In the genomic region with DNA sequence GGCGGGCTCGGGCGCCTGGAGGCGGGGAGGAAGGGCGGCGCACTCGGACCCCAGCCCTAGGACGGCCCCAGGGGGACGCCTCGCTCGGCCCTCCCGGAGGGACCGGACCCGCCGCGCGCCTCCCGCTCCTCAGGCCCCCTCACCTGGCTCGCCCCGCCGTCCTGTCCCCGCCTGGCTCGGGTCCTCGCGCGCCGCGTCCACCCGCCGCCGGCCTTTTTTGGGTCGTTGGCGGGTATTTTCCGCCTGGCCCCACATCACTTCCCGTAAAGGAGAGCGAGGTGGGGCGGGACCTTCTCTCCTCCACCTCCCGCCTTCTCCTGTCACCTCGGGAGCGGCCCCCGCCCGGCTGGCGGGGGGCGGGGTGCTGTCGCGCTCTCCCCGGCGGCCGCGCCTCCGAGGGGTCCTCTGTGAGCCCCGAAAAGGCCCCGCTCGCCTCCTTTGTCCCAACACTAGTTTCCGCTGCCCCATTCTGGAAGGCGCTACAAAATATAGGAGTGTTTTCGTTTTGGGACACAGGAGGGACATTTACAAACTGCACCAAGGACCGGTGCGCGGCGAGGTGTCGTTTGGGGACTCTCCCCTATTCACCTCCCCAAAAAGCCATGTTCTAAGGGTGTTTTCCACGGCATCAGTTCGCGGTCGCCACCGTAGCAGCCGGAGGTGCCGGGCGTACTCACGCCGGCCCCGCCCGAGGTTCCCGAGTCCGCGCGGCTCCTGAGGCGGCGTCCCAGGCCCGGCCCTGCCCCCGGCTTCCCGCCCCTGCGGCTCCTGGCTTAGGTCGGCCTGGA, we compare ENCODE assay signal across 8 cellular contexts. TPM values are rescaled to one million over a fixed set of nuclear protein-coding genes. Genes with fewer than 3 reads are reported as not detected.
A peak's percentile ranks its signal among the peaks of the same experiment; 100 is the strongest.
DNase-seq lines count a peak whose midpoint lies in the region; ATAC-seq and TF ChIP-seq lines count a peak whose summit lies in the region.

A gene (minus strand): TSS at position 241 of the 788 bp plus-strand sequence. CDS start 54,879 bp downstream, outside the sequence.

- peak within 1 kb of the TSS; percentile 92 for H3K23ac ChIP-seq in IMR-90 (ENCODE audit: low read depth, low read length)

- H3K4ac ChIP-seq in IMR-90 (ENCODE audit: low read depth, low read length), result peak within 1 kb of the TSS; percentile 91

- H2AK9ac ChIP-seq in IMR-90 (replicated peaks; ENCODE audit: low read depth, low read length, poor library complexity), result peak within 1 kb of the TSS; percentile 99

- ATAC-seq in GM21528 (IDR thresholded peaks at IDR 0.05; ENCODE audit: low FRiP score, unreplicated experiment) (peak; percentile 77), IMR-90 (ENCODE audit: low read depth) (peak; percentile 89), gastrocnemius medialis (peak; percentile 77 to 80)

- H3K14ac ChIP-seq in IMR-90 (replicated peaks; ENCODE audit: low read depth, low read length), result peak within 1 kb of the TSS; percentile 94

- in situ Hi-C loops in IMR-90 (cut with MboI; ENCODE audit: low sequenced_read_pairs), result loop anchor here (10.0 kb wide), 1 partner anchor 145 kb away; no protein-coding TSS in a partner anchor
- in situ Hi-C loops in gastrocnemius medialis (cut with MboI; ENCODE audit: low sequenced_read_pairs in 4 of 4), result loop anchor here (5.0 kb wide), 1 partner anchor 72 kb away; no protein-coding TSS in a partner anchor

- CTCF ChIA-PET in IMR-90 (lab: Yijun Ruan, JAX), result no interaction called here

- H3K9me3 ChIP-seq in IMR-90 (ENCODE audit: control insufficient read depth, insufficient read depth, low read length) (no peaks in the 10 kb centered on the region), gastrocnemius medialis (no peaks in the 10 kb centered on the region)

- BruUV-seq in IMR-90 (replicated peaks; lab: Mats Ljungman, UMichigan), result no TSS peak

- TF ChIP-seq POLR2A in IMR-90 (IDR thresholded peaks at IDR 0.05; ENCODE audit: low read depth, low read length), result peak; percentile 32; the same call in 1 of the 2 replicates
- TF ChIP-seq POLR2A in gastrocnemius medialis (IDR thresholded peaks at IDR 0.05), result peak; percentile 19 to 20

- peak within 1 kb of the TSS; percentile 98 for H3K4me2 ChIP-seq in IMR-90 (ENCODE audit: low read depth, low read length)

- peaks cover under 1 to 18% of the 10 kb centered on the region in 2 experiments; a peak in 3 of 4 replicates for H3K79me1 ChIP-seq in IMR-90 (ENCODE audit: low read depth in 1 of 2, low read length in 2 of 2)

- H2AK5ac ChIP-seq in IMR-90 (ENCODE audit: low read depth, low read length), result peak within 1 kb of the TSS; percentile 95

- H4K20me1 ChIP-seq in IMR-90 (ENCODE audit: insufficient read depth, low read length), result no peaks in the 10 kb centered on the region

- H2BK120ac ChIP-seq in IMR-90 (ENCODE audit: low read depth, low read length), result peak within 1 kb of the TSS; percentile 71

- H3K27me3 ChIP-seq in IMR-90 (ENCODE audit: control insufficient read depth, insufficient read depth, low read length), result no peaks in the 10 kb centered on the region
- H3K27me3 ChIP-seq in gastrocnemius medialis, result no peaks in the 10 kb centered on the region

- no peak for TF ChIP-seq RAD21 in IMR-90 (IDR thresholded peaks at IDR 0.05; ENCODE audit: low read length)

- peak within 1 kb of the TSS; percentile 95 for H3K9ac ChIP-seq in IMR-90 (ENCODE audit: low read depth, low read length)

- H3K4me1 ChIP-seq in IMR-90 (ENCODE audit: control insufficient read depth, insufficient read depth, low read length) (no peaks in the 10 kb centered on the region), gastrocnemius medialis (no peaks in the 10 kb centered on the region)

- H2AFZ ChIP-seq in IMR-90 (replicated peaks; ENCODE audit: low read length, poor library complexity), result peak within 1 kb of the TSS; percentile 97

- peak within 1 kb of the TSS; percentile 97; the same call in 1 of the 3 replicates for H2BK15ac ChIP-seq in IMR-90 (ENCODE audit: low read depth, low read length)

- H4K8ac ChIP-seq in IMR-90 (ENCODE audit: low read depth in 2 of 2, low read length in 2 of 2), result peak within 1 kb of the TSS; percentile 93 to 96

- peak within 1 kb of the TSS; percentile 60 for H4K5ac ChIP-seq in IMR-90 (ENCODE audit: low read depth, low read length)

- POLR2A ChIA-PET in IMR-90 (lab: Charles Lee; ENCODE audit: unreplicated experiment), result no interaction called here

- H2BK5ac ChIP-seq in IMR-90 (ENCODE audit: low read depth, low read length, poor library complexity, severe bottlenecking), result peak within 1 kb of the TSS; percentile 69

- dilution Hi-C loops in IMR-90 (cut with HindIII; ENCODE audit: low sequenced_read_pairs, unreplicated experiment), result no loop called here

- intact Hi-C loops in IMR-90 (cut with micrococcal nuclease) (loop anchor here (1.0 to 10.0 kb wide), 4 partner anchors 68 to 1205 kb away; no protein-coding TSS in a partner anchor), gastrocnemius medialis (cut with DNase I; ENCODE audit: low total_unique reads) (loop anchor here (1.0 kb wide), 1 partner anchor 72 kb away; no protein-coding TSS in a partner anchor)
- intact Hi-C loops in T-helper 2 cell treated with Interferon-gamma antibody and Interleukin-4, amounts not matched to agents 100 ng/mL and 5 ng/mL, for 36 hours (cut with micrococcal nuclease), result loop anchor here (1.0 to 2.0 kb wide), 6 partner anchors 12 to 149 kb away; a partner anchor contains a TSS

- peak within 1 kb of the TSS; percentile 61 for H3K18ac ChIP-seq in IMR-90 (ENCODE audit: low read depth, low read length)

- H4K91ac ChIP-seq in IMR-90 (ENCODE audit: insufficient read depth, low read depth, low read length), result peak within 1 kb of the TSS; percentile 93

- H2BK20ac ChIP-seq in IMR-90 (ENCODE audit: low read depth, low read length), result peak within 1 kb of the TSS; percentile 72

- H3K36me3 ChIP-seq in IMR-90 (ENCODE audit: control insufficient read depth, insufficient read depth, low read length), result no peaks in the 10 kb centered on the region
- H3K36me3 ChIP-seq in gastrocnemius medialis, result no peaks in the 10 kb centered on the region

- peak within 1 kb of the TSS; percentile 96 for H3K56ac ChIP-seq in IMR-90 (ENCODE audit: extremely low read depth, insufficient read depth, low read length)

- H3K4me3 ChIP-seq in IMR-90 (ENCODE audit: insufficient read depth, low read depth, low read length) (peak within 1 kb of the TSS; percentile 68), gastrocnemius medialis (peak within 1 kb of the TSS; percentile 62 to 72 (median 62))

- no peaks in the 10 kb centered on the region for H3K9me1 ChIP-seq in IMR-90 (ENCODE audit: insufficient read depth, low read length)

- TF ChIP-seq CTCF in IMR-90 (conservative IDR thresholded peaks at IDR 0.05; ENCODE audit: low read depth, low read length) (no peak), gastrocnemius medialis (IDR thresholded peaks at IDR 0.05 in 4 of 5, conservative IDR thresholded peaks at IDR 0.05 in 1 of 5) (no peak)

- DNase-seq in ELF-1 (ENCODE audit: low read depth, low spot score) (peak; percentile 85), IMR-90 (peak; percentile 16), amniotic stem cell (lab: John Stamatoyannopoulos, UW) (peak; percentile 53), hepatic stellate cell (ENCODE audit: low spot score) (peak; percentile 77), gastrocnemius medialis (peak; percentile 18 to 40), GF-D8 (lab: John Stamatoyannopoulos, UW) (no peak)

- 0% methylated on average over 2 of the region's 85 CpGs; no CpG with 5 or more reads in 1 of the 2 experiments for WGBS in IMR-90 (ENCODE audit: extremely low coverage in 2 of 2, insufficient read length in 1 of 2), 2 experiments

- H3K27ac ChIP-seq in IMR-90 (ENCODE audit: insufficient read depth, low read length) (peak within 1 kb of the TSS; percentile 87), gastrocnemius medialis (peak within 1 kb of the TSS; percentile 63 to 79 (median 71))

TF ChIP-seq in IMR-90, 13 proteins besides CTCF, POLR2A, EP300 and RAD21:
- TF ChIP-seq MAZ (IDR thresholded peaks at IDR 0.05; ENCODE audit: borderline replicate concordance, low read depth, low read length) (peak; percentile 63; the same call in 1 of the 2 replicates), FOS (IDR thresholded peaks at IDR 0.05; ENCODE audit: low read depth, low read length) (no peak)
TF ChIP-seq in IMR-90: peak in this region for 1.

RNA-seq across cellular contexts. Expression of the gene that starts here (rescaled TPM):
- total RNA-seq in IMR-90 (2012; rRNA removed), result 4.8 and 8.6 TPM in 2 replicates
- polyA plus RNA-seq in IMR-90 (2012; rRNA removed), result 12.1 and 13.7 TPM in 2 replicates
- 2.6 and 9.4 TPM in 2 replicates for polyA plus RNA-seq in IMR-90 (2012; cell fraction: cytosol; rRNA removed)
- 1.7 and 10.6 TPM in 2 replicates for polyA plus RNA-seq in IMR-90 (2012; cell fraction: nucleus; rRNA removed; ENCODE audit: low replicate concordance)
- total RNA-seq in T-helper 2 cell treated with Interferon-gamma antibody and Interleukin-4, amounts not matched to agents 100 ng/mL and 5 ng/mL, for 36 hours, result 64.4 and 67.2 TPM in 2 replicates
- 1 to 10 TPM; 1.1 to 3.2 (median 1.8) TPM for total RNA-seq in gastrocnemius medialis
